In the genomic region with DNA sequence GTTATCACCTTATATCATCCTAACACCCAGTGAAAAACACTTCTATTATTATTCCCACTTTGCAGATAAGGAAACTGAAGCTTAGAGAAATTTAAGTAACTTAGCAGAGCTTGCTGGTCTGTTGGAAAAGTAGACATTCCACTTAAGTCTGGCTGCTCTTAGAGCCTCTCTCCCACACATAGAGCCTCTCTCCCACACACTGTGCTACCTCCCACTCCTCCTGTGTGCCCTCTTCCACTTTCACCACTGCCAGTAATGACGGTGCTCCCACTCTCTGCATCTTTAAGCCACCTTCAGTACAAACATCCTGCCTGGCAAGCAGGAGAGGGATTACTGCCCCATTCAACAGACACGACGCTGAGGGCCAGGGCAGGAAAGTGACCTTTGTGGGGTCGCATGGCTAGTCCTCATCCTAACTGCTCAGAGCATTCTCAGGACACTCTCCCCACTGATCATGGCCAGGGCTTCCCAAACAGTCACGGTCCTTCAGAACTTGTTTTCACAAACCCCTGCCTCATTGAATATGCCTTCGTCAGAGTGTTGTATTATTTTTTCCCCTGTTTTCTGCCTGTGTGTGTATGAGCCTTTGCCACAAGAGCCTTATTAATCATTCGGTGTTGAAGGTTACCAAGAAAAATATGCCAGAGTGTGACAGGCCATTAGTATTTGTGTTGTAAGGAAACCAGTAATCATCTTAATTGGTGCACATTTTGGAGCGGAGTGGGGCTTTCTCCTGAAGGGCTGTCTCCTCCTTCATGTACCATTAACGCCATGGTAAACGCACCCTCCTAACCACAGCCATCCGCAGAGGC, we compare ENCODE assay signal across 13 cellular contexts.
A peak's percentile ranks its signal among the peaks of the same experiment; 100 is the strongest.
DNase-seq lines count a peak whose midpoint lies in the region; ATAC-seq and TF ChIP-seq lines count a peak whose summit lies in the region.
"Had no signal": no experiment of that assay in that cellular context is flagged by ENCODE, and none has a peak within 500 bp of the region (broad histone marks: within the 10 kb centered on the region; RNA-seq: fewer than 3 reads in every experiment).

No MANE protein-coding gene starts in this region.

- no peak overlapping the region for H3K27ac Mint-ChIP-seq in activated naive CD8-positive, alpha-beta T cell treated with anti-CD3 and anti-CD28 coated beads, Interleukin-2, amount 50 U/mL, for 24 hours
- no peak overlapping the region for H3K27ac Mint-ChIP-seq in activated naive CD8-positive, alpha-beta T cell treated with anti-CD3 and anti-CD28 coated beads for 36 hours
- H3K27ac Mint-ChIP-seq in mesothelial cell of epicardium = peak overlapping the region; percentile 9

- DNase-seq in activated naive CD8-positive, alpha-beta T cell treated with anti-CD3 and anti-CD28 coated beads, Interleukin-2, amount 50 U/mL, for 24 hours = no peak
- no peak for DNase-seq in activated naive CD8-positive, alpha-beta T cell treated with anti-CD3 and anti-CD28 coated beads for 36 hours
- peak; percentile 43 for DNase-seq in astrocyte of the spinal cord (ENCODE audit: low read depth, low spot score)
- no peak for DNase-seq in mesothelial cell of epicardium (ENCODE audit: low spot score in 2 of 2, unreplicated experiment in 2 of 2)
- no peak for DNase-seq in upper lobe of right lung
- no peak for DNase-seq in GM13977 (ENCODE audit: low spot score)
- DNase-seq in BE2C = no peak
- DNase-seq: kidney, NCI-H510A had no signal

- no peaks in the 10 kb centered on the region for H3K9me3 ChIP-seq in upper lobe of right lung
- H3K9me3 ChIP-seq in BE2C = no peaks in the 10 kb centered on the region
- H3K9me3 ChIP-seq: A549, gastroesophageal sphincter had no signal

- peaks cover 14% of the 10 kb centered on the region for H3K36me3 ChIP-seq in upper lobe of right lung
- H3K36me3 ChIP-seq in BE2C = no peaks in the 10 kb centered on the region
- H3K36me3 ChIP-seq: gastroesophageal sphincter had no signal

- H3K27ac ChIP-seq in upper lobe of right lung = no peak overlapping the region

- H3K4me1 ChIP-seq in upper lobe of right lung (no peaks in the 10 kb centered on the region), BE2C (no peaks in the 10 kb centered on the region)

- H3K36me3 Mint-ChIP-seq in activated naive CD8-positive, alpha-beta T cell treated with anti-CD3 and anti-CD28 coated beads, Interleukin-2, amount 50 U/mL, for 24 hours (ENCODE audit: low read depth) = no peaks in the 10 kb centered on the region
- peaks cover 2% of the 10 kb centered on the region for H3K36me3 Mint-ChIP-seq in activated naive CD8-positive, alpha-beta T cell treated with anti-CD3 and anti-CD28 coated beads for 36 hours
- no peaks in the 10 kb centered on the region for H3K36me3 Mint-ChIP-seq in mesothelial cell of epicardium

- TF ChIP-seq CTCF in astrocyte of the spinal cord (IDR thresholded peaks at IDR 0.05; ENCODE audit: low read depth, low read length) (no peak), mesothelial cell of epicardium (IDR thresholded peaks at IDR 0.05; ENCODE audit: unreplicated experiment) (no peak), upper lobe of right lung (IDR thresholded peaks at IDR 0.05) (no peak), GM13977 (IDR thresholded peaks at IDR 0.05; ENCODE audit: extremely low read depth, insufficient read depth, missing control alignments) (no peak), BE2C (IDR thresholded peaks at IDR 0.05; ENCODE audit: low read depth, low read length) (no peak)

- peaks cover 2% of the 10 kb centered on the region for H3K4me1 Mint-ChIP-seq in activated naive CD8-positive, alpha-beta T cell treated with anti-CD3 and anti-CD28 coated beads, Interleukin-2, amount 50 U/mL, for 24 hours
- H3K4me1 Mint-ChIP-seq in activated naive CD8-positive, alpha-beta T cell treated with anti-CD3 and anti-CD28 coated beads for 36 hours = peaks cover 2% of the 10 kb centered on the region
- peaks cover 35% of the 10 kb centered on the region for H3K4me1 Mint-ChIP-seq in mesothelial cell of epicardium

- intact Hi-C loops in upper lobe of right lung (cut with DNase I) = no loop called here

- H3K9me3 Mint-ChIP-seq in activated naive CD8-positive, alpha-beta T cell treated with anti-CD3 and anti-CD28 coated beads, Interleukin-2, amount 50 U/mL, for 24 hours = no peaks in the 10 kb centered on the region
- H3K9me3 Mint-ChIP-seq in activated naive CD8-positive, alpha-beta T cell treated with anti-CD3 and anti-CD28 coated beads for 36 hours = no peaks in the 10 kb centered on the region
- H3K9me3 Mint-ChIP-seq in mesothelial cell of epicardium = no peaks in the 10 kb centered on the region

- H3K27me3 ChIP-seq in upper lobe of right lung (no peaks in the 10 kb centered on the region), BE2C (no peaks in the 10 kb centered on the region)
- H3K27me3 ChIP-seq: gastroesophageal sphincter had no signal

- in situ Hi-C loops in astrocyte of the spinal cord (cut with HindIII; ENCODE audit: low sequenced_read_pairs) (no loop called here), GM13977 (cut with MboI; ENCODE audit: low pct_unique_long_range_greater_than_20kb, low sequenced_read_pairs, unreplicated experiment) (no loop called here)

- peak; percentile 24 for ATAC-seq in activated naive CD8-positive, alpha-beta T cell treated with anti-CD3 and anti-CD28 coated beads, Interleukin-2, amount 50 U/mL, for 24 hours
- ATAC-seq in upper lobe of right lung (peak; percentile 10), HG03521 (IDR thresholded peaks at IDR 0.05; ENCODE audit: unreplicated experiment) (no peak)
- ATAC-seq: A549, gastroesophageal sphincter, HCT116 had no signal

- no peaks in the 10 kb centered on the region for H3K27me3 Mint-ChIP-seq in activated naive CD8-positive, alpha-beta T cell treated with anti-CD3 and anti-CD28 coated beads, Interleukin-2, amount 50 U/mL, for 24 hours
- H3K27me3 Mint-ChIP-seq in activated naive CD8-positive, alpha-beta T cell treated with anti-CD3 and anti-CD28 coated beads for 36 hours = no peaks in the 10 kb centered on the region
- peaks cover 22% of the 10 kb centered on the region for H3K27me3 Mint-ChIP-seq in mesothelial cell of epicardium (ENCODE audit: low read depth)

- no peak overlapping the region for H3K4me3 Mint-ChIP-seq in activated naive CD8-positive, alpha-beta T cell treated with anti-CD3 and anti-CD28 coated beads, Interleukin-2, amount 50 U/mL, for 24 hours
- H3K4me3 Mint-ChIP-seq in activated naive CD8-positive, alpha-beta T cell treated with anti-CD3 and anti-CD28 coated beads for 36 hours = no peak overlapping the region
- H3K4me3 Mint-ChIP-seq in mesothelial cell of epicardium = no peak overlapping the region

- no peak overlapping the region for H3K4me3 ChIP-seq in astrocyte of the spinal cord (ENCODE audit: low read depth, low read length)
- H3K4me3 ChIP-seq in upper lobe of right lung = no peak overlapping the region
- H3K4me3 ChIP-seq in BE2C (ENCODE audit: low read depth, low read length) = no peak overlapping the region
- H3K4me3 ChIP-seq: A549, gastroesophageal sphincter had no signal
